ENCODE assay signal across 34 cellular contexts in the genomic region with DNA sequence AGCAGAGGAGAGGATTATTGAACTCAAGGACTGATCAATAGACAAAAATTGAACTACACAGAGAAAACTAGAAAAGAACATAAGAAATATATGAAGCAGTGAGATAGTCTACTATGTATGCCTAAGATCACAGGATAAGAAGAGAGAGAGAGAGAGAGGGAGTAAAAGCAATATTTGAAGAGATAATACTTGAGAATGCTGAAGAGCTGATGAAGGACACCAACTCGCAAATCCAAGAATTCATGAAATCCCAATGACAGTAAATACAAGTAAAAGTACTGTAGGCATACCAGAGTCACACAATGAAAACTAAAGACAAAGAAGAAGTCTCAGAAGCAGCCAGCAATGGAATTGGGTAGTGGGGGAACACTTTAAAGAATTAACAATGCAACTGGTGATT.
"Had no signal": no experiment of that assay in that cellular context is flagged by ENCODE, and none has a peak within 500 bp of the region (broad histone marks: within the 10 kb centered on the region; RNA-seq: fewer than 3 reads in every experiment).

No MANE protein-coding gene starts in this region.

- H3K4me3 ChIP-seq: MG63 had no signal

- DNase-seq: Karpas-422, Kasumi-1, MG63, MM.1S, MV-4-11, NCI-H1048, NCI-H1092, NCI-H1092 treated with DMSO at 0.1 percent for 48 hours, NCI-H1105, NCI-H1105 treated with DMSO at 0.1 percent for 48 hours, NCI-H1417, NCI-H1417 treated with DMSO at 0.1 percent for 48 hours, NCI-H1436, NCI-H1436 treated with DMSO at 0.1 percent for 48 hours, NCI-H146, NCI-H1694, NCI-H1694 treated with DMSO at 0.1 percent for 48 hours, NCI-H187, NCI-H187 treated with DMSO at 0.1 percent for 48 hours, NCI-H1930, NCI-H2029, NCI-H2029 treated with DMSO at 0.1 percent for 48 hours, NCI-H2081, NCI-H2081 treated with DMSO at 0.1 percent for 48 hours, NCI-H2107, NCI-H2171, NCI-H2171 treated with DMSO at 0.1 percent for 48 hours, NCI-H2227 treated with DMSO at 0.1 percent for 48 hours, NCI-H226, NCI-H345, NCI-H446, NCI-H446 treated with DMSO at 0.1 percent for 48 hours, NCI-H510A, NCI-H510A treated with DMSO at 0.1 percent for 48 hours had no signal

- H3K9me3 ChIP-seq: MG63 had no signal

- H3K36me3 ChIP-seq: MG63 had no signal
